ENCODE assay signal across 9 cellular contexts in genomic region chr12:52246720-52247621, GRCh38. TPM values are rescaled to one million over a fixed set of nuclear protein-coding genes. Genes with fewer than 3 reads are reported as not detected.
DNase-seq lines count a peak whose midpoint lies in the region; ATAC-seq, FAIRE-seq and TF ChIP-seq lines count a peak whose summit lies in the region.
"Had no signal": no experiment of that assay in that cellular context is flagged by ENCODE, and none has a peak within 500 bp of the region (broad histone marks: within the 10 kb centered on the region; RNA-seq: fewer than 3 reads in every experiment).

No MANE protein-coding gene starts in this region.

- 40 to 49% (median 45%) methylated on average over 9 to 10 of the region's 10 CpGs for WGBS in adrenal gland, 4 donors
- WGBS in prostate gland = 48% methylated on average over 10 of the region's 10 CpGs

- TF ChIP-seq POLR2A in adrenal gland (IDR thresholded peaks at IDR 0.05) = peak in 1 of 2 donors; percentile 55
- no peak for TF ChIP-seq POLR2A in prostate gland (IDR thresholded peaks at IDR 0.05)

- no peak for ATAC-seq in HG03354 (IDR thresholded peaks at IDR 0.05; ENCODE audit: poor library complexity, severe bottlenecking, unreplicated experiment)
- no peak for ATAC-seq in GM21515 (IDR thresholded peaks at IDR 0.05; ENCODE audit: unreplicated experiment)

- H3K4me3 ChIP-seq in adrenal gland = no peak overlapping the region
- no peak overlapping the region for H3K4me3 ChIP-seq in prostate gland

- H3K36me3 ChIP-seq in adrenal gland (replicated peaks in 1 of 2) (no peaks in the 10 kb centered on the region), prostate gland (no peaks in the 10 kb centered on the region)

- H3K27ac ChIP-seq in adrenal gland (peak overlapping the region; percentile 73 to 92 (median 83)), prostate gland (peak overlapping the region; percentile 71 to 87)

- DNase-seq in H4 (ENCODE audit: low spot score) (peak; percentile 41), NCI-H2107 (lab: John Stamatoyannopoulos, UW) (peak; percentile 59), adrenal gland (peak; percentile 70 to 85 (median 80)), prostate gland (ENCODE audit: low spot score) (peak; percentile 48), GM19239 (ENCODE audit: insufficient read length, low spot score) (no peak), D721Med (ENCODE audit: insufficient read length, low spot score) (no peak)
- DNase-seq: activated CD4-positive, alpha-beta T cell treated with anti-CD3 and anti-CD28 coated beads, Interleukin-2, amount 50 U/mL, for 1 hour had no signal

- intact Hi-C loops in adrenal gland (cut with DNase I) (no loop called here), prostate gland (cut with DNase I) (no loop called here)

- FAIRE-seq in GM19239 (lab: Jason Lieb, UNC) = no peak
- FAIRE-seq in D721Med (lab: Jason Lieb, UNC) = no peak

- peaks cover 44 to 56% of the 10 kb centered on the region in 2 donors for H3K4me1 ChIP-seq in adrenal gland (replicated peaks in 1 of 2)
- peaks cover 19% of the 10 kb centered on the region for H3K4me1 ChIP-seq in prostate gland (replicated peaks)

- H3K9me3 ChIP-seq in adrenal gland (replicated peaks in 1 of 3) (no peaks in the 10 kb centered on the region), prostate gland (no peaks in the 10 kb centered on the region)

- H3K27me3 ChIP-seq in adrenal gland = no peaks in the 10 kb centered on the region
- H3K27me3 ChIP-seq in prostate gland (replicated peaks; ENCODE audit: insufficient read depth) = no peaks in the 10 kb centered on the region

- no peak for TF ChIP-seq CTCF in adrenal gland (IDR thresholded peaks at IDR 0.05)
- TF ChIP-seq CTCF in prostate gland (IDR thresholded peaks at IDR 0.05) = no peak
- no peak for TF ChIP-seq CTCF in D721Med (IDR thresholded peaks at IDR 0.05; ENCODE audit: insufficient read depth, missing control alignments)

RNA-seq across cellular contexts. Expression of gene KRT7, which starts 13.9 kb away (rescaled TPM):
- total RNA-seq in H4 (2014; rRNA removed; shearing (Covaris generic)) = 0.29 and 1.7 TPM in 2 replicates
- total RNA-seq in adrenal gland (10 to 100 TPM in 2 of 8 donors, 1 to 10 TPM in 6; 1.3 to 13.5 (median 8.4) TPM), prostate gland (100 to 1,000 TPM in 1 of 2 donors, 10 to 100 TPM in 1; 53.1 to 151 TPM)
- polyA plus RNA-seq in adrenal gland = 10 to 100 TPM in 2 of 3 donors, 1 to 10 TPM in 1; 2.1 to 34.8 (median 12.1) TPM

RNA-seq across cellular contexts. Expression of gene KRT86, which starts 27.5 kb away (rescaled TPM):
- 0.31 and 0.93 TPM in 2 replicates for total RNA-seq in H4 (2014; rRNA removed; shearing (Covaris generic))
- total RNA-seq in adrenal gland (1 to 10 TPM in 5 of 8 donors, under 1 TPM in 3; 0.69 to 6.2 (median 1.4) TPM), prostate gland (under 1 TPM; 0.27 to 0.85 TPM)
- 1 to 10 TPM in 1 of 3 donors, under 1 TPM in 1, not detected in 1; 0.61 to 1.4 TPM for polyA plus RNA-seq in adrenal gland

RNA-seq across cellular contexts. Expression of gene KRT81, which starts 44.4 kb away (rescaled TPM):
- total RNA-seq in H4 (2014; rRNA removed; shearing (Covaris generic)) = 5.7 and 10.8 TPM in 2 replicates
- total RNA-seq in adrenal gland (under 1 TPM in 2 of 8 donors, not detected in 6; 0.25 to 0.42 TPM), prostate gland (1 to 10 TPM in 1 of 2 donors, not detected in 1; 1.7 TPM)
- polyA plus RNA-seq in adrenal gland = not detected

RNA-seq across cellular contexts. Expression of gene KRT80, which starts 55.2 kb away (rescaled TPM):
- total RNA-seq in H4 (2014; rRNA removed; shearing (Covaris generic)) = 4.7 and 6.9 TPM in 2 replicates
- total RNA-seq in adrenal gland (10 to 100 TPM in 1 of 8 donors, 1 to 10 TPM in 6, under 1 TPM in 1; 0.95 to 14.6 (median 6.3) TPM), prostate gland (1 to 10 TPM; 1.9 to 3.7 TPM)
- polyA plus RNA-seq in adrenal gland = 1 to 10 TPM; 1.8 to 8.8 (median 2.5) TPM

Comparison
In these comparisons a context has a peak if more than half of its experiments do, and no peak if none do; other contexts are left out.
1. DNase-seq: peak in H4 (single experiment), NCI-H2107 (single experiment), adrenal gland (7 of 7) and prostate gland (single experiment); none in GM19239 (single experiment) and D721Med (single experiment).